ENCODE assay signal across 21 cellular contexts in the genomic region with DNA sequence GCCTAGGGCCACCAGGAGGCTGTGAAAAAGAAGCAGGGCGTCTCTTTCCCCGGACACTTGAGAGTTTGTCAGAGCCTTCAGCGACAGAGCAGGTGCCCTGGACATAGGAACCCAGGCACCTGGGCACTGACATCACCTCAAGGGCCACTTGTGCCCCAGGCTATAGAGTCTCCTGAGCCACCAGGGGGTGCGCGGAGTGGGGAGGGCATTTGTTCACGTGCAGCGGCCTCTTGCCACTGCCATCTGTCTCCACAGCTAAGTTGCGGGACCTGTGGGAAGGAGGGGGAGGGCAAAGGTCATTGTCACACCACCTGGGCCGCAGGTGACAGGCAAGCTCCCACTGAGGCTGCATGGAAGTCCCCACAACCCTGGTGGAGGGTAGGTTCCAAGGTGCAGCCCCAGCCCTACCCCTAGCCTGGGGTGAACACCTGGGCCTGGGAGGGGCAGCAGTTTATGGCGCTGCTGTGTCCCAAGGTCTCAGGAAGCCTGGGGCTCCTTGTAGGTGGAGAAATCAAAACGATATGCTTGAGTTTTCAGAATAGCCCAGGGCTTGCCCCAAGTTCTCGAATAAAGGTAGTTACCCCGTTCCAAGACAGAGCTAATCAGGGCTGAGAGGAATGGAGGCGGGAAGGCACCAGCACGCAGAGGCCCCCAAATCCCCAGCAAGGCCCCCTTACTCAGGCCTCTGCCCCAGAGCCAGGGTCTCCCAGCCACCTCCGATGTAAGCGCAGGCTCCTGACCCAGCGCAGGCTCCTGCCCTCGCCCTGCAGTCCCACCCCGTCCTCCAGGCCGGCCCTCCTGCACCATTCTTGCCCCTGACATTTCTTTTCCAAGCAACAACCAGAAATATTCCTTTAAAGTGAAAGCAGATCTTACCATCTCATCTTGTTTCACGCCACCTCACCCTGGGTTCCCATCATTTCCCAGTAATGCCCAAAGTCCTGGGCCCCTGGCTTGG.
DNase-seq lines count a peak whose midpoint lies in the region; ATAC-seq, FAIRE-seq and TF ChIP-seq lines count a peak whose summit lies in the region.
"Had no signal": no experiment of that assay in that cellular context is flagged by ENCODE, and none has a peak within 500 bp of the region (broad histone marks: within the 10 kb centered on the region; RNA-seq: fewer than 3 reads in every experiment).

No MANE protein-coding gene starts in this region.

- TF ChIP-seq POLR2A in H1 (IDR thresholded peaks at IDR 0.05; ENCODE audit: control extremely low read depth in 1 of 2, low read depth in 2 of 2, low read length in 2 of 2) (no peak), uterus (IDR thresholded peaks at IDR 0.05) (no peak)

- H3K14ac ChIP-seq in H1 (ENCODE audit: insufficient read length) = no peak overlapping the region

- peak overlapping the region; percentile 90; the same call in 1 of the 2 replicates for H2BK15ac ChIP-seq in H1 (ENCODE audit: low read length)

- H2BK12ac ChIP-seq in H1 (ENCODE audit: low read depth, low read length) = peak overlapping the region; percentile 99

- no peaks in the 10 kb centered on the region for H4K20me1 ChIP-seq in DND-41 (ENCODE audit: insufficient read depth, low read length)
- no peaks in the 10 kb centered on the region for H4K20me1 ChIP-seq in H1 (replicated peaks in 1 of 2; ENCODE audit: control insufficient read depth in 1 of 2, insufficient read depth in 2 of 2, low read length in 2 of 2)
- H4K20me1 ChIP-seq in osteoblast (ENCODE audit: insufficient read depth, low read length) = no peaks in the 10 kb centered on the region

- H3K18ac ChIP-seq in H1 (ENCODE audit: extremely low read depth, low read length) = peak overlapping the region; percentile 86

- peak overlapping the region; percentile 69 for H4K5ac ChIP-seq in H1 (ENCODE audit: insufficient read length, low read depth, low read length)

- H3K27ac Mint-ChIP-seq in CD4-positive, alpha-beta T cell = no peak overlapping the region
- H3K27ac Mint-ChIP-seq: activated CD8-positive, alpha-beta T cell treated with anti-CD3 and anti-CD28 coated beads for 36 hours; activated naive CD8-positive, alpha-beta T cell treated with anti-CD3 and anti-CD28 coated beads for 36 hours; T-helper 17 cell had no signal

- POLR2A ChIA-PET in H1 (lab: Charles Lee; ENCODE audit: partially characterized antibody) = interaction anchor here (0.5 to 2.0 kb wide), 3 partner anchors 7 to 29 kb away, joined by 3 to 6 read pairs (median 5); no protein-coding TSS in a partner anchor
- POLR2A ChIA-PET in CD4-positive, alpha-beta T cell (lab: Charles Lee) = no interaction called here

- H4K91ac ChIP-seq in H1 (replicated peaks; ENCODE audit: insufficient read length, low read length) = peak overlapping the region; percentile 94

- 0 out of 3 replicates have a peak, but pooled peaks have one; percentile 2 for ATAC-seq in DND-41 (ENCODE audit: insufficient read depth, low read depth)
- ATAC-seq in HG02759 (IDR thresholded peaks at IDR 0.05; ENCODE audit: unreplicated experiment) = no peak
- ATAC-seq in HG03565 (IDR thresholded peaks at IDR 0.05; ENCODE audit: unreplicated experiment) = no peak
- no peak for ATAC-seq in CD4-positive, alpha-beta T cell (ENCODE audit: poor library complexity)
- ATAC-seq: activated CD8-positive, alpha-beta T cell treated with anti-CD3 and anti-CD28 coated beads for 36 hours; stimulated activated naive CD8-positive, alpha-beta T cell treated with anti-CD3 and anti-CD28 coated beads, Interleukin-15, amount 100 ng/mL, for 72 hours; T-helper 17 cell had no signal

- no peaks in the 10 kb centered on the region for H3K9me3 ChIP-seq in DND-41 (ENCODE audit: insufficient read depth, low read length, severe bottlenecking)
- H3K9me3 ChIP-seq in H1 (ENCODE audit: insufficient read depth in 2 of 2, low read depth in 1 of 2, low read length in 1 of 2) = no peaks in the 10 kb centered on the region
- H3K9me3 ChIP-seq in osteoblast (ENCODE audit: low read depth, low read length) = no peaks in the 10 kb centered on the region
- H3K9me3 ChIP-seq in uterus = no peaks in the 10 kb centered on the region
- no peaks in the 10 kb centered on the region for H3K9me3 ChIP-seq in CD4-positive, alpha-beta T cell (ENCODE audit: control insufficient read depth, low read length)
- H3K9me3 ChIP-seq: body of pancreas, sigmoid colon, SJCRH30 had no signal

- WGBS in H1 (ENCODE audit: extremely low coverage in 1 of 2, insufficient coverage in 1 of 2, insufficient read length in 1 of 2, insufficient replicate concordance in 2 of 2, low coverage in 1 of 2, low lambda C conversion rate in 2 of 2, missing lambda C conversion rate in 1 of 2), 2 experiments = 87% methylated on average over 22 of the region's 22 CpGs; no CpG with 5 or more reads in 1 of the 2 experiments

- FAIRE-seq in H1 (lab: Jason Lieb, UNC) = no peak
- FAIRE-seq: colon, frontal cortex, GM12892 had no signal

- H3K36me3 Mint-ChIP-seq in CD4-positive, alpha-beta T cell (ENCODE audit: low read depth) = no peaks in the 10 kb centered on the region
- H3K36me3 Mint-ChIP-seq: activated naive CD8-positive, alpha-beta T cell treated with anti-CD3 and anti-CD28 coated beads for 36 hours had no signal

- peaks cover 3% of the 10 kb centered on the region; the same call in 1 of the 2 replicates for H3K23me2 ChIP-seq in H1 (ENCODE audit: low read depth, low read length)

- H3K27ac ChIP-seq in DND-41 (ENCODE audit: low read length) (peak overlapping the region; percentile 89), H1 (ENCODE audit: low read depth, low read length) (no peak overlapping the region), osteoblast (ENCODE audit: low read depth, low read length) (no peak overlapping the region), uterus (no peak overlapping the region)
- H3K27ac ChIP-seq in CD4-positive, alpha-beta T cell (ENCODE audit: low read depth, low read length) = no peak overlapping the region
- H3K27ac ChIP-seq: body of pancreas, sigmoid colon had no signal

- H3K36me3 ChIP-seq in DND-41 (ENCODE audit: insufficient read depth, low read length) (no peaks in the 10 kb centered on the region), H1 (ENCODE audit: control insufficient read depth in 2 of 4, insufficient read depth in 4 of 4, low read length in 3 of 4) (no peaks in the 10 kb centered on the region), osteoblast (ENCODE audit: insufficient read depth, low read length) (no peaks in the 10 kb centered on the region), uterus (no peaks in the 10 kb centered on the region)
- H3K36me3 ChIP-seq: sigmoid colon, SJCRH30 had no signal

- H2BK120ac ChIP-seq in H1 (replicated peaks; ENCODE audit: low read depth, low read length) = peak overlapping the region; percentile 9

- DNase-seq in DND-41 (no peak), NCI-H146 treated with DMSO at 0.1 percent for 48 hours (lab: John Stamatoyannopoulos, UW; ENCODE audit: unreplicated experiment) (peak; percentile 2), H1 (ENCODE audit: low read depth in 1 of 2, low spot score in 2 of 2) (no peak), osteoblast (ENCODE audit: insufficient read length, low spot score, missing footprints) (peak; percentile 53), uterus (no peak)
- DNase-seq in CD4-positive, alpha-beta T cell = no peak
- DNase-seq: activated CD8-positive, alpha-beta T cell treated with anti-CD3 and anti-CD28 coated beads for 36 hours; activated naive CD8-positive, alpha-beta T cell treated with anti-CD3 and anti-CD28 coated beads for 36 hours; activated T-cell treated with anti-CD3 and anti-CD28 coated beads, Interleukin-2, amount 50 U/mL, for 48 hours; NCI-H1436 treated with DMSO at 0.1 percent for 48 hours; NCI-H524 treated with DMSO at 0.1 percent for 48 hours; sigmoid colon; stimulated activated naive CD8-positive, alpha-beta T cell treated with anti-CD3 and anti-CD28 coated beads, Interleukin-15, amount 100 ng/mL, for 72 hours; T-helper 17 cell had no signal

- TF ChIP-seq CTCF in DND-41 (IDR thresholded peaks at IDR 0.05; ENCODE audit: borderline replicate concordance, extremely low read depth, low read length, poor library complexity, severe bottlenecking) = no peak
- no peak for TF ChIP-seq CTCF in H1 (IDR thresholded peaks at IDR 0.05; ENCODE audit: control extremely low read depth in 1 of 3, insufficient read depth in 1 of 3, low read depth in 1 of 3, low read length in 3 of 3)
- TF ChIP-seq CTCF in osteoblast (IDR thresholded peaks at IDR 0.05; ENCODE audit: extremely low read depth, low read depth, low read length) = no peak
- TF ChIP-seq CTCF in uterus (IDR thresholded peaks at IDR 0.05) = no peak
- no peak for TF ChIP-seq CTCF in CD4-positive, alpha-beta T cell (IDR thresholded peaks at IDR 0.05)

- H3K4me3 Mint-ChIP-seq in CD4-positive, alpha-beta T cell = no peak overlapping the region
- H3K4me3 Mint-ChIP-seq: activated CD8-positive, alpha-beta T cell treated with anti-CD3 and anti-CD28 coated beads for 36 hours; activated naive CD8-positive, alpha-beta T cell treated with anti-CD3 and anti-CD28 coated beads for 36 hours; stimulated activated naive CD8-positive, alpha-beta T cell treated with anti-CD3 and anti-CD28 coated beads, Interleukin-15, amount 100 ng/mL, for 72 hours; T-helper 17 cell had no signal

- H3K79me2 ChIP-seq in DND-41 (ENCODE audit: insufficient read depth, low read length) (no peaks in the 10 kb centered on the region), H1 (ENCODE audit: control insufficient read depth in 1 of 2, insufficient read depth in 2 of 2, low read length in 2 of 2) (no peaks in the 10 kb centered on the region), osteoblast (ENCODE audit: insufficient read depth, low read length) (no peaks in the 10 kb centered on the region)

- peak overlapping the region; percentile 97 for H2BK5ac ChIP-seq in H1 (ENCODE audit: low read depth, low read length)

- H4K8ac ChIP-seq in H1 (ENCODE audit: extremely low read depth, insufficient read depth, low read length) = peak overlapping the region; percentile 90

- no peaks in the 10 kb centered on the region for H3K9me3 Mint-ChIP-seq in CD4-positive, alpha-beta T cell
- H3K9me3 Mint-ChIP-seq: activated CD8-positive, alpha-beta T cell treated with anti-CD3 and anti-CD28 coated beads for 36 hours; activated naive CD8-positive, alpha-beta T cell treated with anti-CD3 and anti-CD28 coated beads for 36 hours; stimulated activated naive CD8-positive, alpha-beta T cell treated with anti-CD3 and anti-CD28 coated beads, Interleukin-15, amount 100 ng/mL, for 72 hours had no signal

- H3K4me2 ChIP-seq in DND-41 (ENCODE audit: insufficient read depth, low read length) (peak overlapping the region; percentile 53), H1 (ENCODE audit: insufficient read depth in 1 of 2, low read depth in 2 of 2, low read length in 2 of 2) (peak overlapping the region; percentile 35 to 39; a peak in 3 of 4 replicates), osteoblast (ENCODE audit: insufficient read depth, low read length) (no peak overlapping the region)

- no peak for TF ChIP-seq RAD21 in H1 (IDR thresholded peaks at IDR 0.05 in 1 of 2, conservative IDR thresholded peaks at IDR 0.05 in 1 of 2; ENCODE audit: low read depth in 2 of 2, low read length in 2 of 2)

- H3K4ac ChIP-seq in H1 (replicated peaks; ENCODE audit: insufficient read length, low read depth, low read length) = peak overlapping the region; percentile 65

- peaks cover 52% of the 10 kb centered on the region for H3K4me1 ChIP-seq in DND-41 (ENCODE audit: insufficient read depth, low read length)
- peaks cover 2 to 35% (median 27%) of the 10 kb centered on the region in 4 experiments for H3K4me1 ChIP-seq in H1 (replicated peaks in 1 of 4; ENCODE audit: control insufficient read depth in 3 of 4, insufficient read depth in 4 of 4, low read length in 3 of 4)
- no peaks in the 10 kb centered on the region for H3K4me1 ChIP-seq in osteoblast (ENCODE audit: insufficient read depth, low read length)
- H3K4me1 ChIP-seq in uterus = no peaks in the 10 kb centered on the region

- H3K27me3 ChIP-seq in DND-41 (ENCODE audit: insufficient read depth, low read length, poor library complexity) (no peaks in the 10 kb centered on the region), H1 (replicated peaks in 1 of 4; ENCODE audit: control insufficient read depth in 3 of 4, extremely low read depth in 1 of 4, insufficient read depth in 3 of 4, low read length in 3 of 4) (no peaks in the 10 kb centered on the region), osteoblast (ENCODE audit: insufficient read depth, low read length) (peaks cover 6% of the 10 kb centered on the region), uterus (no peaks in the 10 kb centered on the region)
- no peaks in the 10 kb centered on the region for H3K27me3 ChIP-seq in CD4-positive, alpha-beta T cell (ENCODE audit: control insufficient read depth, insufficient read depth, low read length)
- H3K27me3 ChIP-seq: body of pancreas, sigmoid colon, SJCRH30 had no signal

- H2AFZ ChIP-seq in DND-41 (ENCODE audit: low read depth, low read length) (peak overlapping the region; percentile 59), H1 (ENCODE audit: low read length) (no peak overlapping the region), osteoblast (ENCODE audit: low read length) (no peak overlapping the region)

- intact Hi-C loops in uterus (cut with DNase I; ENCODE audit: low total_unique reads) = no loop called here
- intact Hi-C loops in CD4-positive, alpha-beta T cell (cut with DNase I, micrococcal nuclease) = no loop called here

- H2AK5ac ChIP-seq in H1 (ENCODE audit: low read depth, low read length) = peak overlapping the region; percentile 97

- TF ChIP-seq EP300 in H1 (IDR thresholded peaks at IDR 0.05; ENCODE audit: borderline replicate concordance in 1 of 2, low read depth in 2 of 2, low read length in 2 of 2) = no peak

- H3K4me3 ChIP-seq in DND-41 (ENCODE audit: low read depth in 1 of 2, low read length in 2 of 2) (peak overlapping the region in 1 of 2 experiments; percentile 14; a peak in 2 of 4 replicates), H1 (ENCODE audit: extremely low read depth in 1 of 4, insufficient read depth in 2 of 4, low read depth in 3 of 4, low read length in 4 of 4) (peak overlapping the region in 1 of 4 experiments; percentile 39; a peak in 2 of 8 replicates), osteoblast (ENCODE audit: insufficient read depth, low read length) (no peak overlapping the region), uterus (no peak overlapping the region)
- H3K4me3 ChIP-seq: body of pancreas, sigmoid colon, SJCRH30 had no signal

- peak overlapping the region; percentile 82 for H3K56ac ChIP-seq in H1 (replicated peaks; ENCODE audit: insufficient read length, low read depth, low read length)

- H3K27me3 Mint-ChIP-seq in CD4-positive, alpha-beta T cell = no peaks in the 10 kb centered on the region
- H3K27me3 Mint-ChIP-seq: activated CD8-positive, alpha-beta T cell treated with anti-CD3 and anti-CD28 coated beads for 36 hours; stimulated activated naive CD8-positive, alpha-beta T cell treated with anti-CD3 and anti-CD28 coated beads, Interleukin-15, amount 100 ng/mL, for 72 hours had no signal

- no peak overlapping the region for H3K23ac ChIP-seq in H1 (ENCODE audit: insufficient read length)

- H3K9ac ChIP-seq in DND-41 (ENCODE audit: low read depth, low read length) = peak overlapping the region; percentile 37
- H3K9ac ChIP-seq in H1 (replicated peaks in 1 of 4; ENCODE audit: extremely low read depth in 1 of 4, low read depth in 3 of 4, low read length in 3 of 4) = no peak overlapping the region; a peak in 1 of 7 replicates

- peak overlapping the region; percentile 92 for H2BK20ac ChIP-seq in H1 (ENCODE audit: low read length)

- H3K79me1 ChIP-seq in H1 (ENCODE audit: low read depth, low read length) = peaks cover 3% of the 10 kb centered on the region; the same call in 1 of the 2 replicates

- CTCF ChIA-PET in H1 (lab: Charles Lee; ENCODE audit: partially characterized antibody) = interaction anchor here (1.2 to 2.9 kb wide), 3 partner anchors 13 to 108 kb away, joined by 3 to 13 read pairs (median 5); no protein-coding TSS in a partner anchor
- CTCF ChIA-PET in CD4-positive, alpha-beta T cell (lab: Charles Lee) = no interaction called here

- no peaks in the 10 kb centered on the region for H3K4me1 Mint-ChIP-seq in CD4-positive, alpha-beta T cell (ENCODE audit: low read depth)
- H3K4me1 Mint-ChIP-seq: activated naive CD8-positive, alpha-beta T cell treated with anti-CD3 and anti-CD28 coated beads for 36 hours; stimulated activated naive CD8-positive, alpha-beta T cell treated with anti-CD3 and anti-CD28 coated beads, Interleukin-15, amount 100 ng/mL, for 72 hours; T-helper 17 cell had no signal

Comparison
In these comparisons a context has a peak if more than half of its experiments do, and no peak if none do; other contexts are left out.
1. DNase-seq: peak in NCI-H146 treated with DMSO at 0.1 percent for 48 hours (single experiment) and osteoblast (single experiment); none in DND-41 (single experiment), H1 (0 of 2), uterus (0 of 2) and CD4-positive, alpha-beta T cell (0 of 10).